23 cellular contexts compared by ENCODE assay signal in the genomic region with DNA sequence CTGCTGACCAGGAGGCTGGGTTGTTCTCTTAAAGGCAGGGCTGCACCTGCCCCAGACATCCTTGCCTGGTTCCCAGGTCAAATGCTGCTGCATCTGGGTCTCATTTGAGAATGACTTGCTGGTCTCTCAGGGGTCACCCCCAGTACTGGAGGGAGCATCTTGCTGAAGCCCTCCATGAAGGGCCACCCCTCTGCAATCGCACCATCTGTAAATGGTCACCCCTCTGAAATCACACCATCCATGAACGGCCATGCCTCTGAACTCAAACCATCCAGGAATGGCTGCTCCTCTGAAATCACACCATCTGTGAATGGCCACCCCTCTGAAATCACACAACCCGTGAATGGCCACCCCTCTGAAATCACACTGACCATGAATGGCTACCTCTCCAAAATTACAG. TPM values are rescaled to one million over a fixed set of nuclear protein-coding genes. Genes with fewer than 3 reads are reported as not detected.
"Had no signal": no experiment of that assay in that cellular context is flagged by ENCODE, and none has a peak within 500 bp of the region (broad histone marks: within the 10 kb centered on the region; RNA-seq: fewer than 3 reads in every experiment).

No MANE protein-coding gene starts in this region.

- H3K4me2 ChIP-seq: KMS-11 had no signal

- H3K36me3 Mint-ChIP-seq: IgD-negative memory B cell had no signal

- H3K4me1 Mint-ChIP-seq: IgD-negative memory B cell had no signal

- H3K27ac Mint-ChIP-seq: IgD-negative memory B cell had no signal

- DNase-seq: Kasumi-1, MM.1S, NCI-H1092 treated with DMSO at 0.1 percent for 48 hours, NCI-H1436, NCI-H187, NCI-H2029, NCI-H2081 treated with DMSO at 0.1 percent for 48 hours, NCI-H2171, NCI-H226, NCI-H446, NCI-H510A, NCI-H524 treated with DMSO at 0.1 percent for 48 hours, NCI-H69, NCI-H774, RPMI8226, SHP77 had no signal

- H3K27ac ChIP-seq: KMS-11 had no signal

- H3K9ac ChIP-seq: KMS-11 had no signal

- H3K27me3 Mint-ChIP-seq: IgD-negative memory B cell had no signal

- ATAC-seq: K562, SK-N-SH treated with all-trans-retinoic acid at 6 μM for 48 hours had no signal

- H3K4me3 Mint-ChIP-seq: IgD-negative memory B cell had no signal

- H3K4me3 ChIP-seq: K562 had no signal

RNA-seq across cellular contexts. Expression of a gene that starts 7.3 kb away (rescaled TPM):
- total RNA-seq: K562, SK-MEL-5 had no signal
- polyA plus RNA-seq: IgD-negative memory B cell, K562 had no signal

RNA-seq across cellular contexts. Expression of a gene that starts 36.1 kb away (rescaled TPM):
- total RNA-seq: HT1080, K562, M059J, SK-MEL-5 had no signal
- polyA plus RNA-seq: IgD-negative memory B cell, K562 had no signal

RNA-seq across cellular contexts. Expression of a gene that starts 37.4 kb away (rescaled TPM):
- total RNA-seq: HT1080, K562, M059J, SK-MEL-5 had no signal
- polyA plus RNA-seq: IgD-negative memory B cell, K562 had no signal

RNA-seq across cellular contexts. Expression of a gene that starts 58.0 kb away (rescaled TPM):
- polyA plus RNA-seq: K562 had no signal
